Comparison of ENCODE assay signal across 10 cellular contexts in the genomic region with DNA sequence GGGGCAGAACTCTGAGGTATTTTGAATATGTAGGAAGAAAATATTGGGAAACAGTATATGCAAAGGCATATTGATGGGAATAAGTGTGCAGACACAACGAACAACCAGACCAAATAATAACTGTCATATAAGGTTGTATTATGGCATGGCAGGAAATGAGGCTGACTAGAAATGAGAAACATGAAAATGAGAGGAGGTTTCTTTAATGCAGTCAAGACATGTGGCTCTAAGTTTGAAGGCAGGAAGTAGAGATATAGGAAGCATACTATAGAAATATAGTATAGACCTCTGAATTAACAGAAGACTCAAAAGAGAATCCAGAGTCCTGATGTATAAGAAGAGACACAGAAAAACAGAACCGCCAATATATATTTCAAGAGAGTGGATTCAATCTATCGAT.
"Had no signal": no experiment of that assay in that cellular context is flagged by ENCODE, and none has a peak within 500 bp of the region (broad histone marks: within the 10 kb centered on the region; RNA-seq: fewer than 3 reads in every experiment).

No MANE protein-coding gene starts in this region.

- DNase-seq: GM23248, GOT3, H7, HFFc6, KBM-7 had no signal

- H3K9me3 Mint-ChIP-seq: HFFc6 had no signal

- H3K27ac Mint-ChIP-seq: HFFc6, IgD-negative memory B cell had no signal

- H3K4me3 Mint-ChIP-seq: HFFc6, IgD-negative memory B cell had no signal

- H3K4me3 ChIP-seq: GM23248, HAP-1 had no signal

- H2AFZ ChIP-seq: GM23248 had no signal

- H3K27ac ChIP-seq: GM23248, HL-60 had no signal

- H3K27me3 Mint-ChIP-seq: IgD-negative memory B cell had no signal

- H3K36me3 ChIP-seq: HAP-1 had no signal

- ATAC-seq: HCT116, HepG2 had no signal

- FAIRE-seq: HepG2 had no signal

- H3K4me1 Mint-ChIP-seq: IgD-negative memory B cell had no signal

- H3K9ac ChIP-seq: GM23248 had no signal
